21 cellular contexts compared by ENCODE assay signal in genomic region chr17:17153709-17154108, GRCh38. TPM values are rescaled to one million over a fixed set of nuclear protein-coding genes. Genes with fewer than 3 reads are reported as not detected.
A peak's percentile ranks its signal among the peaks of the same experiment; 100 is the strongest.
DNase-seq lines count a peak whose midpoint lies in the region; ATAC-seq and TF ChIP-seq lines count a peak whose summit lies in the region.
"Had no signal": no experiment of that assay in that cellular context is flagged by ENCODE, and none has a peak within 500 bp of the region (broad histone marks: within the 10 kb centered on the region; RNA-seq: fewer than 3 reads in every experiment).

No MANE protein-coding gene starts in this region.

- POLR2A ChIA-PET in RWPE1 (lab: Yijun Ruan, JAX; ENCODE audit: low non-redundant PET): no interaction called here

- peaks cover 33% of the 10 kb centered on the region for H3K36me3 ChIP-seq in endodermal cell (ENCODE audit: control insufficient read depth, insufficient read depth, low read length)
- H3K36me3 ChIP-seq in esophagus squamous epithelium: peaks cover 23 to 98% (median 25%) of the 10 kb centered on the region in 3 donors

- H3K27ac ChIP-seq in RWPE1 (peak overlapping the region; percentile 92), endodermal cell (ENCODE audit: low read depth, low read length) (no peak overlapping the region), esophagus squamous epithelium (no peak overlapping the region)
- H3K27ac ChIP-seq: C4-2B, prostate gland, thyroid gland had no signal

- 79 to 90% methylated on average over 3 to 7 of the region's 7 CpGs for WGBS in endodermal cell (ENCODE audit: insufficient coverage in 1 of 2, insufficient read length in 1 of 2), 2 experiments
- WGBS in esophagus squamous epithelium, 2 donors: 72 to 85% methylated on average over 4 to 5 of the region's 7 CpGs

- no peak overlapping the region for H3K9ac ChIP-seq in endodermal cell (ENCODE audit: extremely low read depth, low read length, poor library complexity, severe bottlenecking)

- no peak for DNase-seq in activated naive CD4-positive, alpha-beta T cell treated with anti-CD3 and anti-CD28 coated beads, Interleukin-2, amount 50 U/mL, for 72 hours (ENCODE audit: low spot score in 2 of 2)
- DNase-seq in RWPE1 (ENCODE audit: low spot score): no peak
- DNase-seq in endodermal cell: no peak
- no peak for DNase-seq in stimulated activated effector memory CD8-positive, alpha-beta T cell treated with anti-CD3 and anti-CD28 coated beads, Interleukin-12 subunit alpha, Interleukin-12 subunit beta, amount 100 ng/mL, for 72 hours (ENCODE audit: low spot score in 2 of 2)
- DNase-seq in cerebellar nuclear complex (lab: John Stamatoyannopoulos, UW): no peak
- no peak for DNase-seq in esophagus squamous epithelium (lab: John Stamatoyannopoulos, UW)
- DNase-seq: activated CD4-positive, CD25-positive, alpha-beta regulatory T cell treated with anti-CD3 and anti-CD28 coated beads, Interleukin-2, amount 50 U/mL, for 72 hours; activated effector memory CD4-positive, alpha-beta T cell treated with anti-CD3 and anti-CD28 coated beads, Interleukin-2, amount 50 U/mL, for 16 hours; DMS 273 treated with DMSO at 0.1 percent for 48 hours; NCI-H2029 treated with DMSO at 0.1 percent for 48 hours; sigmoid colon; stimulated activated naive CD8-positive, alpha-beta T cell treated with anti-CD3 and anti-CD28 coated beads, Interleukin-15, amount 100 ng/mL, for 72 hours; thyroid gland had no signal

- peaks cover 9% of the 10 kb centered on the region for H3K36me3 Mint-ChIP-seq in activated naive CD4-positive, alpha-beta T cell treated with anti-CD3 and anti-CD28 coated beads, Interleukin-2, amount 50 U/mL, for 24 hours
- peaks cover 5 to 26% of the 10 kb centered on the region in 2 donors for H3K36me3 Mint-ChIP-seq in activated naive CD4-positive, alpha-beta T cell treated with anti-CD3 and anti-CD28 coated beads, Interleukin-2, amount 50 U/mL, for 72 hours
- H3K36me3 Mint-ChIP-seq in endodermal cell (ENCODE audit: low read depth): peaks cover 65% of the 10 kb centered on the region
- peaks cover 98% of the 10 kb centered on the region for H3K36me3 Mint-ChIP-seq in stimulated activated effector memory CD8-positive, alpha-beta T cell treated with anti-CD3 and anti-CD28 coated beads, Interleukin-12 subunit alpha, Interleukin-12 subunit beta, amount 100 ng/mL, for 72 hours

- no peaks in the 10 kb centered on the region for H3K4me1 ChIP-seq in endodermal cell (ENCODE audit: control insufficient read depth, insufficient read depth, low read length)
- peaks cover 10 to 73% (median 41%) of the 10 kb centered on the region in 3 donors for H3K4me1 ChIP-seq in esophagus squamous epithelium
- H3K4me1 ChIP-seq: prostate gland had no signal

- H3K4me1 Mint-ChIP-seq in activated naive CD4-positive, alpha-beta T cell treated with anti-CD3 and anti-CD28 coated beads, Interleukin-2, amount 50 U/mL, for 24 hours: peaks cover 41% of the 10 kb centered on the region
- H3K4me1 Mint-ChIP-seq in endodermal cell: no peaks in the 10 kb centered on the region
- H3K4me1 Mint-ChIP-seq in stimulated activated effector memory CD8-positive, alpha-beta T cell treated with anti-CD3 and anti-CD28 coated beads, Interleukin-12 subunit alpha, Interleukin-12 subunit beta, amount 100 ng/mL, for 72 hours: peaks cover 52% of the 10 kb centered on the region

- intact Hi-C loops in esophagus squamous epithelium (cut with DNase I): no loop called here

- H3K4me3 ChIP-seq in endodermal cell (ENCODE audit: low read length) (no peak overlapping the region), esophagus squamous epithelium (no peak overlapping the region)
- H3K4me3 ChIP-seq: coronary artery, prostate gland, sigmoid colon, thyroid gland had no signal

- H3K4me3 Mint-ChIP-seq in activated naive CD4-positive, alpha-beta T cell treated with anti-CD3 and anti-CD28 coated beads, Interleukin-2, amount 50 U/mL, for 24 hours: peak overlapping the region; percentile 23
- no peak overlapping the region for H3K4me3 Mint-ChIP-seq in endodermal cell
- H3K4me3 Mint-ChIP-seq in stimulated activated effector memory CD8-positive, alpha-beta T cell treated with anti-CD3 and anti-CD28 coated beads, Interleukin-12 subunit alpha, Interleukin-12 subunit beta, amount 100 ng/mL, for 72 hours: peak overlapping the region; percentile 57
- H3K4me3 Mint-ChIP-seq: IgD-negative memory B cell; stimulated activated naive CD8-positive, alpha-beta T cell treated with anti-CD3 and anti-CD28 coated beads, Interleukin-15, amount 100 ng/mL, for 72 hours had no signal

- H3K27me3 Mint-ChIP-seq in activated naive CD4-positive, alpha-beta T cell treated with anti-CD3 and anti-CD28 coated beads, Interleukin-2, amount 50 U/mL, for 24 hours: no peaks in the 10 kb centered on the region
- H3K27me3 Mint-ChIP-seq in endodermal cell (ENCODE audit: insufficient read depth): no peaks in the 10 kb centered on the region
- H3K27me3 Mint-ChIP-seq: IgD-negative memory B cell; stimulated activated naive CD8-positive, alpha-beta T cell treated with anti-CD3 and anti-CD28 coated beads, Interleukin-15, amount 100 ng/mL, for 72 hours had no signal

- ATAC-seq in activated naive CD4-positive, alpha-beta T cell treated with anti-CD3 and anti-CD28 coated beads, Interleukin-2, amount 50 U/mL, for 72 hours: no peak
- ATAC-seq in stimulated activated effector memory CD8-positive, alpha-beta T cell treated with anti-CD3 and anti-CD28 coated beads, Interleukin-12 subunit alpha, Interleukin-12 subunit beta, amount 100 ng/mL, for 72 hours: no peak
- ATAC-seq in GM19467 (IDR thresholded peaks at IDR 0.05; ENCODE audit: unreplicated experiment): no peak
- ATAC-seq: HCT116; stimulated activated naive CD8-positive, alpha-beta T cell treated with anti-CD3 and anti-CD28 coated beads, Interleukin-15, amount 100 ng/mL, for 72 hours had no signal

- no peaks in the 10 kb centered on the region for H3K9me3 Mint-ChIP-seq in activated naive CD4-positive, alpha-beta T cell treated with anti-CD3 and anti-CD28 coated beads, Interleukin-2, amount 50 U/mL, for 24 hours
- H3K9me3 Mint-ChIP-seq in activated naive CD4-positive, alpha-beta T cell treated with anti-CD3 and anti-CD28 coated beads, Interleukin-2, amount 50 U/mL, for 72 hours: no peaks in the 10 kb centered on the region
- no peaks in the 10 kb centered on the region for H3K9me3 Mint-ChIP-seq in endodermal cell
- no peaks in the 10 kb centered on the region for H3K9me3 Mint-ChIP-seq in stimulated activated effector memory CD8-positive, alpha-beta T cell treated with anti-CD3 and anti-CD28 coated beads, Interleukin-12 subunit alpha, Interleukin-12 subunit beta, amount 100 ng/mL, for 72 hours
- H3K9me3 Mint-ChIP-seq: IgD-negative memory B cell; stimulated activated naive CD8-positive, alpha-beta T cell treated with anti-CD3 and anti-CD28 coated beads, Interleukin-15, amount 100 ng/mL, for 72 hours had no signal

- H3K27ac Mint-ChIP-seq in activated naive CD4-positive, alpha-beta T cell treated with anti-CD3 and anti-CD28 coated beads, Interleukin-2, amount 50 U/mL, for 24 hours: peak overlapping the region; percentile 69
- peak overlapping the region in 1 of 2 donors; percentile 12 for H3K27ac Mint-ChIP-seq in activated naive CD4-positive, alpha-beta T cell treated with anti-CD3 and anti-CD28 coated beads, Interleukin-2, amount 50 U/mL, for 72 hours
- peak overlapping the region; percentile 5 for H3K27ac Mint-ChIP-seq in endodermal cell
- peak overlapping the region; percentile 67 for H3K27ac Mint-ChIP-seq in stimulated activated effector memory CD8-positive, alpha-beta T cell treated with anti-CD3 and anti-CD28 coated beads, Interleukin-12 subunit alpha, Interleukin-12 subunit beta, amount 100 ng/mL, for 72 hours

- TF ChIP-seq CTCF in RWPE1 (conservative IDR thresholded peaks at IDR 0.05; ENCODE audit: low read depth) (no peak), endodermal cell (conservative IDR thresholded peaks at IDR 0.05) (no peak), esophagus squamous epithelium (IDR thresholded peaks at IDR 0.05) (no peak)

- TF ChIP-seq POLR2A in esophagus squamous epithelium (IDR thresholded peaks at IDR 0.05): no peak

- CTCF ChIA-PET in RWPE1 (lab: Yijun Ruan, JAX): no interaction called here

- H3K9me3 ChIP-seq in endodermal cell (ENCODE audit: control insufficient read depth, low read length): no peaks in the 10 kb centered on the region
- H3K9me3 ChIP-seq in esophagus squamous epithelium: no peaks in the 10 kb centered on the region
- H3K9me3 ChIP-seq: prostate gland, sigmoid colon, thyroid gland had no signal

- H3K27me3 ChIP-seq in endodermal cell (ENCODE audit: control insufficient read depth, insufficient read depth, low read length, poor library complexity, severe bottlenecking) (no peaks in the 10 kb centered on the region), esophagus squamous epithelium (no peaks in the 10 kb centered on the region)
- H3K27me3 ChIP-seq: sigmoid colon, thyroid gland had no signal

RNA-seq across cellular contexts. Expression of gene PLD6, which starts 52.4 kb away (rescaled TPM):
- total RNA-seq in activated naive CD4-positive, alpha-beta T cell treated with anti-CD3 and anti-CD28 coated beads, Interleukin-2, amount 50 U/mL, for 72 hours: 1 to 10 TPM; 9.2 to 9.6 TPM
- total RNA-seq in endodermal cell (1 to 10 TPM in 1 of 2 donors, under 1 TPM in 1; 0.42 to 1.5 TPM), esophagus squamous epithelium (1 to 10 TPM in 2 of 4 donors, under 1 TPM in 2; 0.45 to 1.9 (median 0.95) TPM)
- 1.6 TPM for polyA plus RNA-seq in endodermal cell (2013, experiment 1 of 2)
- 1.5 TPM for polyA plus RNA-seq in endodermal cell (2013, experiment 2 of 2)
- total RNA-seq: OCI-LY7 had no signal
